1 cellular context compared by ENCODE assay signal in the genomic region with DNA sequence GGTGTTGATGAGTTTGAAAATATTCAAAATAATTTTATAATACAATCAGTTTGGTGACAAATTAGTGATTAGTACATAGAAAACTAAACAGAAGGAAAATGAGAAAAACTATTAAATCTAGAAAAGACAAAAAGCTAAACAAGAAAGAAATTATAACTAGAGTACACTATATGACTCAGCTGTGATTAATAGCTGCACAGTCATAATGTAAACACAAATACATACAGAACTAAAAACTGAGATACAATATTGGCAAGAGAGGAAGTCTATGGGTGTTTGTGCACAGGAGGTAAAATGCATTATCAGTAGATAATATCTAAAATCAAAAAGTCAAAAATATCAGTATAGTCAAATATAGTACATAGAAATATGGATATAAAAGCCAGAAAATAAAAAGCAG.
TF ChIP-seq lines count a peak whose summit lies in the region.

No MANE protein-coding gene starts in this region.

TF ChIP-seq in HCT116, 20 proteins besides CTCF, POLR2A, EP300 and RAD21 (continued from another document):
- peak; percentile 45; the same call in 1 of the 2 replicates for TF ChIP-seq JUND (IDR thresholded peaks at IDR 0.05)
- TF ChIP-seq SIN3A (IDR thresholded peaks at IDR 0.05; ENCODE audit: low read depth): no peak
- TF ChIP-seq TCF7L2 (IDR thresholded peaks at IDR 0.05; ENCODE audit: borderline replicate concordance, extremely low read depth, insufficient read depth, insufficient read length): no peak
- no peak for TF ChIP-seq CBX3 (IDR thresholded peaks at IDR 0.05; ENCODE audit: low read depth)
- no peak for TF ChIP-seq SP1 (IDR thresholded peaks at IDR 0.05; ENCODE audit: low read depth)
- no peak for TF ChIP-seq ELF1 (IDR thresholded peaks at IDR 0.05; ENCODE audit: borderline replicate concordance, low read depth)
TF ChIP-seq in HCT116: peak in this region for 2.
